8 cellular contexts compared by ENCODE assay signal in the genomic region with DNA sequence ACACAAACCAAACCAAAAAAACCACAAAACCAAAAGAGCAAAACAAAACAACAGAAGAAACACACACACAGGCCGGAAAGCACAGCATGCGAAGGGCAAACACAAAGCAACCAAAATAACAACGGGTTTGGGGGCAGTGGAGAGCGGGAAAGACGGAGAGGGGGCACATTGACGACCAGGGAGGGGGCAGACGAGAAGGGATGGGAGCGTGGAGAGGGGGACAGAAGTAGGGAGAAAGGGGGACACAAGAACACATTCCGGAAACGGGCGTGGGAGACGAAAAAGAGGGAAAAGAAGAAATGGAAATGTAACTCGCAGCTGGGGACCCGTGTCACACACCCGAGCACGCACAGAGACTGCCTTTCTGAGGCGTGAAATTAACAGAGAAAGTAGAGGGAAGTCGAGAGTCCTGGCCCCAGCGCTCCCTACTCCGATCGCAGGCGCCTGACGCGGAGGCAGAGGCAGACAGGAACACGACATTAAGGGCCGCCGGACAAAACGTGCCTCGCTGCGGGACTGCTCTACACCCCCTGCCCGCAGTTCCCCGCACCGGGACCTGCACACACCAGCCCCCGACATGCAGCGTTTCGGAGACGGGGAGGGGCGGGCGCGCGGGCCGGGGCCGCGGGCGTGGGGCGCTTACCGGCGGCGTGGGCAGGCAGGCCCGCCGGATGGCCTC. TPM values are rescaled to one million over a fixed set of nuclear protein-coding genes. Genes with fewer than 3 reads are reported as not detected.
A peak's percentile ranks its signal among the peaks of the same experiment; 100 is the strongest.
DNase-seq lines count a peak whose midpoint lies in the region; ATAC-seq, FAIRE-seq and TF ChIP-seq lines count a peak whose summit lies in the region.

No MANE protein-coding gene starts in this region.

- H3K9me3 Mint-ChIP-seq in naive thymus-derived CD8-positive, alpha-beta T cell: peaks cover 0 to 28% (median 12%) of the 10 kb centered on the region in 9 donors

- peaks cover 23 to 58% (median 44%) of the 10 kb centered on the region in 4 donors for H3K4me1 Mint-ChIP-seq in naive thymus-derived CD8-positive, alpha-beta T cell

- H3K27me3 Mint-ChIP-seq in naive thymus-derived CD8-positive, alpha-beta T cell: peaks cover 63 to 94% (median 77%) of the 10 kb centered on the region in 5 donors

- 22% methylated on average over 46 of the region's 51 CpGs for WGBS in GM12878 (ENCODE audit: insufficient coverage, insufficient replicate concordance, low lambda C conversion rate, missing lambda C conversion rate)

- TF ChIP-seq EP300 in GM12878 (IDR thresholded peaks at IDR 0.05; ENCODE audit: borderline replicate concordance in 1 of 2, control insufficient read depth in 1 of 2, low read depth in 2 of 2, low read length in 2 of 2): no peak

- no peaks in the 10 kb centered on the region for H3K36me3 ChIP-seq in GM12878 (ENCODE audit: control insufficient read depth in 2 of 2, insufficient read depth in 2 of 2, low read length in 1 of 2)

- TF ChIP-seq POLR2A in GM12878 (IDR thresholded peaks at IDR 0.05; ENCODE audit: low read depth, low read length): no peak

- CTCF ChIA-PET in GM12878 (lab: Yijun Ruan, JAX): no interaction called here

- H3K9me3 ChIP-seq in GM12878 (replicated peaks; ENCODE audit: control insufficient read depth, insufficient read depth, low read length): no peaks in the 10 kb centered on the region; the same call in 2 of the 3 replicates

- BruUV-seq in GM12878 (replicated peaks; lab: Mats Ljungman, UMichigan): no TSS peak

- H3K9ac ChIP-seq in GM12878 (ENCODE audit: control insufficient read depth, insufficient read depth, low read length): no peak overlapping the region

- H4K20me1 ChIP-seq in GM12878 (ENCODE audit: control insufficient read depth, insufficient read depth): no peaks in the 10 kb centered on the region; the same call in 1 of the 2 replicates

- H3K27me3 ChIP-seq in GM12878 (replicated peaks in 1 of 2; ENCODE audit: control insufficient read depth in 2 of 2, insufficient read depth in 2 of 2, low read length in 1 of 2): peaks cover 19 to 49% of the 10 kb centered on the region in 2 experiments

- peak; percentile 35 for DNase-seq in Jurkat, Clone E6-1 (ENCODE audit: low read depth, low spot score)
- no peak for DNase-seq in GM12878 (ENCODE audit: low read depth, low spot score)
- peak in 1 of 10 donors; percentile 29 for DNase-seq in naive thymus-derived CD8-positive, alpha-beta T cell
- no peak for DNase-seq in head of caudate nucleus
- DNase-seq in kidney tubule cell (ENCODE audit: low spot score): no peak
- no peak for DNase-seq in T-helper 9 cell

- H3K27ac ChIP-seq in GM12878 (ENCODE audit: control insufficient read depth, insufficient read depth): no peak overlapping the region

- H3K4me3 ChIP-seq in GM12875 (ENCODE audit: low read depth, low read length): peak overlapping the region; percentile 33
- H3K4me3 ChIP-seq in Jurkat, Clone E6-1 (ENCODE audit: low read length): peak overlapping the region; percentile 69
- H3K4me3 ChIP-seq in GM12878: peak overlapping the region; percentile 58; the same call in 1 of the 2 replicates

- RAD21 ChIA-PET in GM12878 (lab: Charles Lee; ENCODE audit: unreplicated experiment): interaction anchor here (0.6 kb wide), 1 partner anchor 361 kb away, joined by 3 read pairs; no protein-coding TSS in a partner anchor

- no peak for TF ChIP-seq RAD21 in GM12878 (IDR thresholded peaks at IDR 0.05; ENCODE audit: insufficient read depth, low read depth, low read length)

- peak overlapping the region; percentile 71 to 89 (median 86) for H3K4me3 Mint-ChIP-seq in naive thymus-derived CD8-positive, alpha-beta T cell

- H2AFZ ChIP-seq in GM12878 (ENCODE audit: control insufficient read depth, low read depth, low read length): peak overlapping the region; percentile 41

- H3K79me2 ChIP-seq in GM12878 (ENCODE audit: control insufficient read depth, insufficient read depth, low read length): no peaks in the 10 kb centered on the region

- peaks cover 5 to 20% (median 14%) of the 10 kb centered on the region in 3 donors for H3K36me3 Mint-ChIP-seq in naive thymus-derived CD8-positive, alpha-beta T cell

- no peak for FAIRE-seq in GM12878 (lab: Jason Lieb, UNC)

- H3K27ac Mint-ChIP-seq in naive thymus-derived CD8-positive, alpha-beta T cell: peak overlapping the region in 7 of 10 donors; percentile 3 to 85 (median 41)

- TF ChIP-seq CTCF in GM12875 (IDR thresholded peaks at IDR 0.05; ENCODE audit: borderline replicate concordance, insufficient read depth, low read depth, low read length) (no peak), GM12878 (IDR thresholded peaks at IDR 0.05 in 2 of 3, conservative IDR thresholded peaks at IDR 0.05 in 1 of 3; ENCODE audit: control insufficient read depth in 2 of 3, extremely low read depth in 1 of 3, insufficient read depth in 1 of 3, low read depth in 3 of 3, low read length in 3 of 3) (no peak)

- in situ Hi-C loops in GM12878 (cut with MboI): no loop called here

- POLR2A ChIA-PET in GM12878 (lab: Charles Lee): no interaction called here
- POLR2A ChIA-PET in naive thymus-derived CD8-positive, alpha-beta T cell (lab: Charles Lee): interaction anchor here (0.7 kb wide), 1 partner anchor 788 kb away, joined by 3 read pairs; no protein-coding TSS in a partner anchor

- peaks cover 8% of the 10 kb centered on the region for H3K4me1 ChIP-seq in GM12878 (ENCODE audit: control insufficient read depth, insufficient read depth, low read length)

- peak overlapping the region; percentile 84 for H3K4me2 ChIP-seq in GM12878 (ENCODE audit: control insufficient read depth, insufficient read depth)

- SMC1A ChIA-PET in GM12878 (lab: Charles Lee; ENCODE audit: uncharacterized antibody, unreplicated experiment): no interaction called here

- ATAC-seq in GM21390 (IDR thresholded peaks at IDR 0.05; ENCODE audit: unreplicated experiment) (peak; percentile 25), GM12878 (peak; percentile 10)
- peak; percentile 28 to 38 for ATAC-seq in naive thymus-derived CD8-positive, alpha-beta T cell

- intact Hi-C loops in GM12878 (cut with micrococcal nuclease; ENCODE audit: unreplicated experiment) (no loop called here), head of caudate nucleus (cut with DNase I) (loop anchor here (10.0 kb wide), 1 partner anchor 52 kb away; a partner anchor contains a TSS)

TF ChIP-seq in GM12878, 131 proteins besides CTCF, POLR2A, EP300 and RAD21:
- TF ChIP-seq RUNX3 (IDR thresholded peaks at IDR 0.05; ENCODE audit: low read length) (peak; percentile 54; the same call in 1 of the 2 replicates), BHLHE40 (IDR thresholded peaks at IDR 0.05; ENCODE audit: borderline replicate concordance in 1 of 2, low read depth in 2 of 2, low read length in 1 of 2) (no peak), CREM (IDR thresholded peaks at IDR 0.05; ENCODE audit: low read depth) (no peak), EZH2 (IDR thresholded peaks at IDR 0.05; ENCODE audit: borderline replicate concordance, control insufficient read depth, low read depth, low read length) (0 out of 2 replicates have a peak, but pooled peaks have one; percentile 18)

RNA-seq across cellular contexts. Expression of a gene that starts 0.7 kb away (rescaled TPM):
- polyA plus RNA-seq in Jurkat, Clone E6-1 (2012; ENCODE audit: insufficient read depth, insufficient read length): 12.5 TPM
- total RNA-seq in GM12878 (2013; cell fraction: nucleolus; rRNA removed): 0.10 TPM in 2 replicates
- total RNA-seq in GM12878 (2014; rRNA removed): not detected in 2 replicates
- not detected in 2 replicates for total RNA-seq in GM12878 (2014; rRNA removed; fragmentation: Illumina TruSeq; extraction: Trizol)
- total RNA-seq in GM12878 (2021): 0.05 TPM in 2 replicates
- polyA plus RNA-seq in GM12878 (2011; ENCODE audit: low read depth): 0.08 TPM
- polyA plus RNA-seq in GM12878 (2011; rRNA removed): 0.14 and 0.26 TPM in 2 replicates
- 0.08 and 0.10 TPM in 2 replicates for polyA plus RNA-seq in GM12878 (2011; cell fraction: cytosol; rRNA removed)
- polyA plus RNA-seq in GM12878 (2011; cell fraction: nucleus; rRNA removed): 0.60 and 0.86 TPM in 2 replicates
- 0.10 and 0.22 TPM in 2 replicates for polyA plus RNA-seq in GM12878 (2012)
- 0.01 TPM in 1 of 2 replicates, not detected in the other for polyA plus RNA-seq in GM12878 (2014; fragmentation: Illumina TruSeq; extraction: Trizol)
- under 1 TPM in 1 of 2 experiments, not detected in 1; 0.02 TPM for polyA plus RNA-seq in GM12878 (2014; fragmentation: Nextera tagmentation; extraction: Ambion mirVana)
- 0.01 TPM in 1 of 2 replicates, not detected in the other for polyA plus RNA-seq in GM12878 (2014; rRNA removed)
- polyA plus RNA-seq in GM12878 (2016; fragmentation: Nextera tagmentation; extraction: Ambion mirVana): not detected
- 0.05 TPM in 1 of 2 replicates, not detected in the other for polyA minus RNA-seq in GM12878 (2011; rRNA and poly(A)+ RNA removed)
- polyA minus RNA-seq in GM12878 (2011; cell fraction: cytosol; rRNA and poly(A)+ RNA removed): not detected in 2 replicates
- 0.12 and 0.29 TPM in 2 replicates for polyA minus RNA-seq in GM12878 (2011; cell fraction: nucleus; rRNA and poly(A)+ RNA removed)
- total RNA-seq in naive thymus-derived CD8-positive, alpha-beta T cell: not detected
- not detected for polyA plus RNA-seq in naive thymus-derived CD8-positive, alpha-beta T cell

RNA-seq across cellular contexts. Expression of a gene that starts 56.3 kb away (rescaled TPM):
- 12.7 TPM for polyA plus RNA-seq in Jurkat, Clone E6-1 (2012; ENCODE audit: insufficient read depth, insufficient read length)
- 20.5 and 21.3 TPM in 2 replicates for total RNA-seq in GM12878 (2013; cell fraction: nucleolus; rRNA removed)
- 20.5 and 24.3 TPM in 2 replicates for total RNA-seq in GM12878 (2014; rRNA removed)
- total RNA-seq in GM12878 (2014; rRNA removed; fragmentation: Illumina TruSeq; extraction: Trizol): 33.3 and 34.2 TPM in 2 replicates
- total RNA-seq in GM12878 (2021): 19.1 and 20.0 TPM in 2 replicates
- 6.2 TPM for polyA plus RNA-seq in GM12878 (2011; ENCODE audit: low read depth)
- polyA plus RNA-seq in GM12878 (2011; rRNA removed): 23.5 and 35.9 TPM in 2 replicates
- 6.8 and 7.1 TPM in 2 replicates for polyA plus RNA-seq in GM12878 (2011; cell fraction: cytosol; rRNA removed)
- polyA plus RNA-seq in GM12878 (2011; cell fraction: nucleus; rRNA removed): 10.2 and 11.6 TPM in 2 replicates
- polyA plus RNA-seq in GM12878 (2012): 8.6 and 11.8 TPM in 2 replicates
- polyA plus RNA-seq in GM12878 (2014; fragmentation: Illumina TruSeq; extraction: Trizol): 33.2 and 37.3 TPM in 2 replicates
- polyA plus RNA-seq in GM12878 (2014; fragmentation: Nextera tagmentation; extraction: Ambion mirVana): 10 to 100 TPM; 15.5 to 18.1 TPM
- polyA plus RNA-seq in GM12878 (2014; rRNA removed): 11.8 and 16.6 TPM in 2 replicates
- 10 to 100 TPM; 29.1 to 29.2 TPM for polyA plus RNA-seq in GM12878 (2016; fragmentation: Nextera tagmentation; extraction: Ambion mirVana)
- 13.1 and 22.0 TPM in 2 replicates for polyA minus RNA-seq in GM12878 (2011; rRNA and poly(A)+ RNA removed)
- polyA minus RNA-seq in GM12878 (2011; cell fraction: cytosol; rRNA and poly(A)+ RNA removed): 6.7 and 8.5 TPM in 2 replicates
- 10.2 and 15.7 TPM in 2 replicates for polyA minus RNA-seq in GM12878 (2011; cell fraction: nucleus; rRNA and poly(A)+ RNA removed)
- total RNA-seq in naive thymus-derived CD8-positive, alpha-beta T cell: 10 to 100 TPM; 15.9 to 16.6 TPM
- polyA plus RNA-seq in naive thymus-derived CD8-positive, alpha-beta T cell: 10 to 100 TPM in 1 of 3 donors, 1 to 10 TPM in 2; 8.3 to 12.1 (median 9.6) TPM
